Comparison of ENCODE assay signal across 9 cellular contexts in genomic region chr11:2092956-2093412, GRCh38. TPM values are rescaled to one million over a fixed set of nuclear protein-coding genes. Genes with fewer than 3 reads are reported as not detected.
DNase-seq lines count a peak whose midpoint lies in the region; ATAC-seq and TF ChIP-seq lines count a peak whose summit lies in the region.
"Had no signal": no experiment of that assay in that cellular context is flagged by ENCODE, and none has a peak within 500 bp of the region (broad histone marks: within the 10 kb centered on the region; RNA-seq: fewer than 3 reads in every experiment).

No MANE protein-coding gene starts in this region.

- no peak overlapping the region for H3K27ac ChIP-seq in BLaER1

- peak; percentile 93 for DNase-seq in NCI-H1092 (lab: John Stamatoyannopoulos, UW)
- peak; percentile 71 for DNase-seq in activated CD8-positive, alpha-beta memory T cell treated with anti-CD3 and anti-CD28 coated beads for 24 hours
- DNase-seq in fibroblast of villous mesenchyme (ENCODE audit: low read depth): peak; percentile 57
- DNase-seq in stimulated activated CD4-positive, alpha-beta T cell treated with anti-CD3 and anti-CD28 coated beads, Interleukin-2, amount 100 ng/mL, for 4 hours (ENCODE audit: low read depth): peak; percentile 26
- DNase-seq: naive B cell had no signal

- H4K20me1 ChIP-seq in BLaER1: peaks cover 63% of the 10 kb centered on the region

- no peak overlapping the region for H3K4me3 ChIP-seq in BLaER1
- no peak overlapping the region for H3K4me3 ChIP-seq in fibroblast of villous mesenchyme (ENCODE audit: low read depth, low read length)

- H3K9ac ChIP-seq in BLaER1: no peak overlapping the region

- H3K27me3 ChIP-seq in BLaER1: peaks cover 31% of the 10 kb centered on the region

- ATAC-seq in GM19455 (IDR thresholded peaks at IDR 0.05; ENCODE audit: unreplicated experiment) (no peak), GM18517 (IDR thresholded peaks at IDR 0.05; ENCODE audit: unreplicated experiment) (no peak), GM18909 (IDR thresholded peaks at IDR 0.05; ENCODE audit: poor library complexity, unreplicated experiment) (no peak)

- H3K4me2 ChIP-seq in BLaER1: peak overlapping the region; percentile 82

- TF ChIP-seq CTCF in fibroblast of villous mesenchyme (IDR thresholded peaks at IDR 0.05; ENCODE audit: insufficient read depth, low read depth, low read length): no peak

- no peaks in the 10 kb centered on the region for H3K36me3 ChIP-seq in BLaER1

- peaks cover 72% of the 10 kb centered on the region for H3K4me1 ChIP-seq in BLaER1

- H3K9me3 ChIP-seq in BLaER1: no peaks in the 10 kb centered on the region

RNA-seq across cellular contexts. Expression of gene IGF2, which starts 46.2 kb away (rescaled TPM):
- 26.8 and 44.8 TPM in 2 replicates for total RNA-seq in fibroblast of villous mesenchyme

Comparison
In these comparisons a context has a peak if more than half of its experiments do, and no peak if none do; other contexts are left out.
1. DNase-seq: peak in every context shown above with its lines; median percentile 93 in NCI-H1092; 71 in activated CD8-positive, alpha-beta memory T cell treated with anti-CD3 and anti-CD28 coated beads for 24 hours; 57 in fibroblast of villous mesenchyme; 26 in stimulated activated CD4-positive, alpha-beta T cell treated with anti-CD3 and anti-CD28 coated beads, Interleukin-2, amount 100 ng/mL, for 4 hours.